ENCODE assay signal across 23 cellular contexts in the genomic region with DNA sequence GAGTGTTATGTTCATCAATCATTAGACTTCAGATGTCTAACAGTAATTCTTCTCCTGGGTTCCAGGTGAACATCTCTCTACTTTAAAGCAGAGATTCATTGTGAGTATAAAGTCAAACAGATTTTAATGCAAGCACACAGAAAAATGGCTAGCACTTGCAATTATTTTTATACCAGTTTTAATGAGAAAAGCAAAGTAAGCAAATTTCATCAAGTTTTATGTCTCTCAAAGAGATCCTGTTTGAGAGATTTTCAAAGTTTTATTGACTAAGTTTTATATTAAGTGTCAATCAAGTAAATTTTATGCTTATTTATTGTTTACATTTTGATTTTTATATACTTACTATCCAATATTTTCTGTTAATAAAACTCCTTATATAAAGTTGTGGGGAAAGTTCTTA.
"Had no signal": no experiment of that assay in that cellular context is flagged by ENCODE, and none has a peak within 500 bp of the region (broad histone marks: within the 10 kb centered on the region; RNA-seq: fewer than 3 reads in every experiment).

No MANE protein-coding gene starts in this region.

- H3K36me3 ChIP-seq: MG63, SJCRH30 had no signal

- H3K27ac ChIP-seq: RWPE1, SJCRH30 had no signal

- H3K27me3 ChIP-seq: MG63, SJCRH30 had no signal

- ATAC-seq: Panc1, SK-N-SH treated with all-trans-retinoic acid at 6 μM for 48 hours had no signal

- H3K9me3 ChIP-seq: SJCRH30 had no signal

- DNase-seq: Karpas-422, KG1, MG63, NCI-H1092, NCI-H1105 treated with DMSO at 0.1 percent for 48 hours, NCI-H1417 treated with DMSO at 0.1 percent for 48 hours, NCI-H146, NCI-H1694 treated with DMSO at 0.1 percent for 48 hours, NCI-H1930, NCI-H2081, NCI-H2171, NCI-H226, NCI-H446, NCI-H510A, NCI-H524 treated with DMSO at 0.1 percent for 48 hours, NCI-H69, NCI-H774, SHP77, SJCRH30, T-helper 1 cell had no signal

- H3K4me1 ChIP-seq: SJCRH30 had no signal

- H3K4me3 ChIP-seq: MG63, SJCRH30 had no signal
